In the genomic region with DNA sequence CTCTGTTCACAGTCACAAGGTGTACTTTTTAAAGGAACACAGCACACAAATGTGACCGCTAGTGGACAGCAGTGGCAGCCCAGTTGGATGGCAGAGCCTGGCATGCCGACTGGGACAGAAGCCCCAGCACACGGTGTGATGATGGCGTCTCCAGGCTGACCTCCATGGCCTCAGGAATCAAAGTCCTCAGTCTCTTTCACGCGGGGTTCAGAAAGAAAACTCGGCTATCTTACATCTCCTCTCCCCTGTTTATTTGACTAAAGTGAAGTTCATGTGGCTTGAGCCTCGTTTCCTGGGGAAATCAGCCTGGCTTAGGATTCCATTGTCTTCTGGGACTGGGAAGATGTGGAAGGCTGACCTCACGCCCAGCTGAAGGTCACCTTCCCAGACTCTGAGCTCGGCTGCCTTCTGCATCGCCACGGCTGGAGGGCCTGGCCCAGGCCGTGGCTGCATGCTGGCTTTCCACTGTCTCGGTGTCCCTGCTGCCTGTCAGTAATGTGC, we compare ENCODE assay signal across 13 cellular contexts. TPM values are rescaled to one million over a fixed set of nuclear protein-coding genes. Genes with fewer than 3 reads are reported as not detected.
DNase-seq lines count a peak whose midpoint lies in the region; ATAC-seq and TF ChIP-seq lines count a peak whose summit lies in the region.
"Had no signal": no experiment of that assay in that cellular context is flagged by ENCODE, and none has a peak within 500 bp of the region (broad histone marks: within the 10 kb centered on the region; RNA-seq: fewer than 3 reads in every experiment).

No MANE protein-coding gene starts in this region.

- no peak overlapping the region for H3K9ac ChIP-seq in neural progenitor cell

- DNase-seq in Right ventricle myocardium inferior (ENCODE audit: missing footprints) (no peak), cardiac septum (ENCODE audit: low spot score) (no peak), Right ventricle myocardium superior (peak; percentile 68), neural progenitor cell (ENCODE audit: low spot score) (peak; percentile 14), aorta (no peak), SHP77 (lab: John Stamatoyannopoulos, UW) (no peak), SHP77 treated with DMSO at 0.1 percent for 48 hours (lab: John Stamatoyannopoulos, UW) (no peak)
- no peak for DNase-seq in stimulated activated naive CD4-positive, alpha-beta T cell treated with Interleukin-2 at 50 U/mL for 16 hours (lab: John Stamatoyannopoulos, UW)
- DNase-seq: H7, NCI-H146, PC-3 had no signal

- no peak overlapping the region for H3K27ac ChIP-seq in neural progenitor cell
- H3K27ac ChIP-seq in aorta (ENCODE audit: low read depth in 1 of 2, low read length in 2 of 2) = peak overlapping the region; percentile 45 to 46
- H3K27ac ChIP-seq: neutrophil had no signal

- ATAC-seq in Right ventricle myocardium inferior (peak; percentile 57), Right ventricle myocardium superior (ENCODE audit: poor library complexity) (peak; percentile 72), aorta (ENCODE audit: low FRiP score) (no peak)
- ATAC-seq: PC-3 had no signal

- no peak overlapping the region for H3K4me2 ChIP-seq in neural progenitor cell

- H3K4me3 ChIP-seq in neural progenitor cell (no peak overlapping the region), aorta (ENCODE audit: low read length in 2 of 2) (no peak overlapping the region)

- peaks cover 5% of the 10 kb centered on the region for H3F3A ChIP-seq in neural progenitor cell (ENCODE audit: low read depth)

- H3K27me3 Mint-ChIP-seq in neural progenitor cell (ENCODE audit: insufficient read depth, low read depth) = peaks cover 3% of the 10 kb centered on the region
- H3K27me3 Mint-ChIP-seq: activated naive CD8-positive, alpha-beta T cell had no signal

- intact Hi-C loops in Right ventricle myocardium inferior (cut with DNase I) (loop anchor here (2.0 to 5.0 kb wide), 3 partner anchors 28 to 55 kb away; partner anchors contain the start of gene ASAP2), cardiac septum (cut with DNase I) (loop anchor here (5.0 kb wide), 2 partner anchors 55 to 70 kb away; partner anchors contain the start of gene ASAP2), Right ventricle myocardium superior (cut with DNase I) (no loop called here), aorta (cut with DNase I) (no loop called here)

- peaks cover 59% of the 10 kb centered on the region for H3K4me1 Mint-ChIP-seq in neural progenitor cell

- no peaks in the 10 kb centered on the region for H3K27me3 ChIP-seq in neural progenitor cell
- no peaks in the 10 kb centered on the region for H3K27me3 ChIP-seq in aorta (ENCODE audit: control insufficient read depth in 1 of 2, insufficient read depth in 2 of 2, low read length in 1 of 2)
- H3K27me3 ChIP-seq: neutrophil had no signal

- H3K27ac Mint-ChIP-seq in neural progenitor cell = peak overlapping the region; percentile 91
- H3K27ac Mint-ChIP-seq: activated naive CD8-positive, alpha-beta T cell had no signal

- no peak overlapping the region for H2AFZ ChIP-seq in neural progenitor cell (replicated peaks)

- no peaks in the 10 kb centered on the region for H3K9me3 Mint-ChIP-seq in neural progenitor cell

- H3K4me1 ChIP-seq in neural progenitor cell (peaks cover 17% of the 10 kb centered on the region), aorta (ENCODE audit: control insufficient read depth in 1 of 2, insufficient read depth in 2 of 2, low read length in 2 of 2) (peaks cover 0 to 4% of the 10 kb centered on the region in 2 donors)

- H3K36me3 ChIP-seq in neural progenitor cell = no peaks in the 10 kb centered on the region
- H3K36me3 ChIP-seq in aorta (ENCODE audit: control insufficient read depth in 1 of 2, insufficient read depth in 2 of 2, low read length in 1 of 2) = no peaks in the 10 kb centered on the region
- H3K36me3 ChIP-seq: neutrophil had no signal

- H3K9me3 ChIP-seq in neural progenitor cell (ENCODE audit: low read depth) (no peaks in the 10 kb centered on the region), aorta (ENCODE audit: control insufficient read depth, low read length) (no peaks in the 10 kb centered on the region)
- H3K9me3 ChIP-seq: neutrophil had no signal

- H3K79me2 ChIP-seq in neural progenitor cell (ENCODE audit: low read depth) = peaks cover 80% of the 10 kb centered on the region

- H3K36me3 Mint-ChIP-seq in neural progenitor cell = peaks cover 4% of the 10 kb centered on the region
- H3K36me3 Mint-ChIP-seq: activated naive CD8-positive, alpha-beta T cell had no signal

- H4K20me1 ChIP-seq in neural progenitor cell (ENCODE audit: low read depth) = peaks cover 83% of the 10 kb centered on the region

- WGBS in aorta, 2 donors = 40 to 42% methylated on average over 14 of the region's 14 CpGs

- TF ChIP-seq CTCF in neural progenitor cell (IDR thresholded peaks at IDR 0.05) = no peak

- peak overlapping the region; percentile 7 for H3K4me3 Mint-ChIP-seq in neural progenitor cell
- H3K4me3 Mint-ChIP-seq: activated naive CD8-positive, alpha-beta T cell had no signal

RNA-seq across cellular contexts. Expression of gene ASAP2, which starts 56.1 kb away (rescaled TPM):
- total RNA-seq in Right ventricle myocardium inferior = 12.9 TPM
- 11.8 TPM for total RNA-seq in cardiac septum
- total RNA-seq in Right ventricle myocardium superior = 10.7 TPM
- total RNA-seq in neural progenitor cell (ENCODE audit: low replicate concordance) = 26.1 and 31.7 TPM in 2 replicates
- total RNA-seq in aorta = 10 to 100 TPM; 55.2 to 72.4 TPM
- polyA plus RNA-seq in aorta = 10 to 100 TPM; 16.7 to 42.4 TPM

Comparison
In these comparisons a context has a peak if more than half of its experiments do, and no peak if none do; other contexts are left out.
1. DNase-seq: peak in Right ventricle myocardium superior (single experiment) and neural progenitor cell (single experiment); none in Right ventricle myocardium inferior (single experiment), cardiac septum (single experiment), aorta (0 of 2), SHP77 (0 of 2), SHP77 treated with DMSO at 0.1 percent for 48 hours (single experiment) and stimulated activated naive CD4-positive, alpha-beta T cell treated with Interleukin-2 at 50 U/mL for 16 hours (single experiment).
2. intact Hi-C loops: an anchor here in Right ventricle myocardium inferior (2.0 to 5.0 kb wide) and cardiac septum (5.0 kb wide); none called in Right ventricle myocardium superior and aorta.